In the genomic region with DNA sequence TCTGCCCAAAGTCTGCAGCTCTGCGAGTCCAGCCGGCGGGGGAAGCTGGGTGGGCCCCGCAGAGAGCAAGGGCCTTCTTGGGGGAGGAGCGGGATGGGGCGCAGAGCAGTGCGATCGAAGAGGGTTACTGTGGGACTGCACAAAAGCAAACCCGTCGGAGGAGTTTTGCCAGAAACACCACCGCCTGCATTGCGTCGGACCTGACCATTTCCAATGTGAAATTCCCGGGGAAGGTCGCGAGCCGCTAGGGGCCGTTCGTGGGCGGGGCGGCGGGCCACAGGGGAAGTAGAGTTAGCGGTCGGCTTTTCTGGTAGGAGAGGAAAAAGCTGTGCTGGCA, we compare ENCODE assay signal across 10 cellular contexts. TPM values are rescaled to one million over a fixed set of nuclear protein-coding genes. Genes with fewer than 3 reads are reported as not detected.
DNase-seq lines count a peak whose midpoint lies in the region; ATAC-seq and TF ChIP-seq lines count a peak whose summit lies in the region.
"Had no signal": no experiment of that assay in that cellular context is flagged by ENCODE, and none has a peak within 500 bp of the region (broad histone marks: within the 10 kb centered on the region; RNA-seq: fewer than 3 reads in every experiment).

No MANE protein-coding gene starts in this region.

- no peak for DNase-seq in CD4-positive, alpha-beta memory T cell
- DNase-seq in osteoblast (ENCODE audit: insufficient read length, low spot score, missing footprints), result peak; percentile 35
- no peak for DNase-seq in UCSD-AML1 (lab: John Stamatoyannopoulos, UW; ENCODE audit: unreplicated experiment)
- DNase-seq in GF-D8 (lab: John Stamatoyannopoulos, UW), result no peak
- DNase-seq in body of pancreas, result no peak

- no peak overlapping the region for H3K4me3 ChIP-seq in CD4-positive, alpha-beta memory T cell (ENCODE audit: low read length in 2 of 2)
- H3K4me3 ChIP-seq in HUES6 (ENCODE audit: low read depth, low read length) (peak overlapping the region; percentile 65), ectodermal cell (ENCODE audit: insufficient read depth, low read depth, low read length) (peak overlapping the region; percentile 49), osteoblast (ENCODE audit: insufficient read depth, low read length) (no peak overlapping the region), body of pancreas (no peak overlapping the region)

- H3K36me3 ChIP-seq in CD4-positive, alpha-beta memory T cell (ENCODE audit: insufficient read depth, low read length), result no peaks in the 10 kb centered on the region
- H3K36me3 ChIP-seq in HUES6 (ENCODE audit: control insufficient read depth, insufficient read depth, low read length) (no peaks in the 10 kb centered on the region), ectodermal cell (ENCODE audit: control insufficient read depth, insufficient read depth, low read length) (no peaks in the 10 kb centered on the region), osteoblast (ENCODE audit: insufficient read depth, low read length) (no peaks in the 10 kb centered on the region), body of pancreas (replicated peaks in 1 of 2; ENCODE audit: insufficient read depth in 1 of 2, low read depth in 2 of 2) (no peaks in the 10 kb centered on the region)

- peaks cover 35 to 37% of the 10 kb centered on the region in 2 donors for H3K27me3 Mint-ChIP-seq in CD4-positive, alpha-beta memory T cell

- no peak overlapping the region for H3K27ac Mint-ChIP-seq in CD4-positive, alpha-beta memory T cell

- H3K36me3 Mint-ChIP-seq in CD4-positive, alpha-beta memory T cell, result peaks cover 0 to 3% of the 10 kb centered on the region in 2 donors

- H3K4me2 ChIP-seq in osteoblast (ENCODE audit: insufficient read depth, low read length), result no peak overlapping the region

- 1 to 2% methylated on average over 24 of the region's 24 CpGs for WGBS in ectodermal cell, 2 experiments
- WGBS in body of pancreas, 2 donors, result 2 to 4% methylated on average over 15 to 24 of the region's 24 CpGs

- POLR2A ChIA-PET in CD4-positive, alpha-beta memory T cell (lab: Charles Lee; ENCODE audit: partially characterized antibody), result no interaction called here

- intact Hi-C loops in CD4-positive, alpha-beta memory T cell (cut with micrococcal nuclease), result no loop called here
- intact Hi-C loops in body of pancreas (cut with DNase I), result no loop called here

- H3K4me1 Mint-ChIP-seq in CD4-positive, alpha-beta memory T cell, result peaks cover 8 to 19% (median 12%) of the 10 kb centered on the region in 4 donors

- TF ChIP-seq CTCF in osteoblast (IDR thresholded peaks at IDR 0.05; ENCODE audit: extremely low read depth, low read depth, low read length), result no peak
- TF ChIP-seq CTCF in body of pancreas (IDR thresholded peaks at IDR 0.05), result no peak

- no peak overlapping the region for H3K9ac ChIP-seq in HUES6 (ENCODE audit: low read length)

- H3K4me3 Mint-ChIP-seq in CD4-positive, alpha-beta memory T cell, result peak overlapping the region in 6 of 8 donors; percentile 17 to 60 (median 48)

- H3K4me1 ChIP-seq in CD4-positive, alpha-beta memory T cell (ENCODE audit: insufficient read depth, low read length), result peaks cover 20% of the 10 kb centered on the region
- peaks cover 11% of the 10 kb centered on the region for H3K4me1 ChIP-seq in HUES6 (ENCODE audit: control insufficient read depth, insufficient read depth, low read length)
- peaks cover 6% of the 10 kb centered on the region for H3K4me1 ChIP-seq in ectodermal cell (ENCODE audit: control insufficient read depth, insufficient read depth, low read length)
- no peaks in the 10 kb centered on the region for H3K4me1 ChIP-seq in osteoblast (ENCODE audit: insufficient read depth, low read length)
- peaks cover 23% of the 10 kb centered on the region for H3K4me1 ChIP-seq in body of pancreas

- H2AFZ ChIP-seq in osteoblast (ENCODE audit: low read length), result no peak overlapping the region

- ATAC-seq in GM19452 (IDR thresholded peaks at IDR 0.05; ENCODE audit: unreplicated experiment), result no peak
- ATAC-seq in body of pancreas, result no peak

- no peak for TF ChIP-seq POLR2A in body of pancreas (IDR thresholded peaks at IDR 0.05)

- H3K27ac ChIP-seq in CD4-positive, alpha-beta memory T cell (ENCODE audit: low read depth, low read length), result no peak overlapping the region
- H3K27ac ChIP-seq in HUES6 (ENCODE audit: low read depth, low read length) (no peak overlapping the region), ectodermal cell (ENCODE audit: insufficient read depth, low read depth, low read length, poor library complexity, severe bottlenecking) (no peak overlapping the region), osteoblast (ENCODE audit: low read depth, low read length) (no peak overlapping the region), body of pancreas (no peak overlapping the region)
- H3K27ac ChIP-seq: skin epidermis had no signal

- H3K79me2 ChIP-seq in osteoblast (ENCODE audit: insufficient read depth, low read length), result no peaks in the 10 kb centered on the region

- peaks cover 0 to 3% (median 0%) of the 10 kb centered on the region in 8 donors for H3K9me3 Mint-ChIP-seq in CD4-positive, alpha-beta memory T cell

- peaks cover 16% of the 10 kb centered on the region for H3K27me3 ChIP-seq in CD4-positive, alpha-beta memory T cell (ENCODE audit: insufficient read depth, low read length)
- H3K27me3 ChIP-seq in HUES6 (ENCODE audit: control insufficient read depth, insufficient read depth, low read length) (peaks cover 98% of the 10 kb centered on the region), ectodermal cell (ENCODE audit: control insufficient read depth, insufficient read depth, low read length, poor library complexity, severe bottlenecking) (peaks cover 70% of the 10 kb centered on the region), osteoblast (ENCODE audit: insufficient read depth, low read length) (peaks cover 39% of the 10 kb centered on the region), body of pancreas (peaks cover 0 to 12% of the 10 kb centered on the region in 2 donors)

- no peaks in the 10 kb centered on the region for H4K20me1 ChIP-seq in osteoblast (ENCODE audit: insufficient read depth, low read length)

- H3K9me3 ChIP-seq in CD4-positive, alpha-beta memory T cell (ENCODE audit: control insufficient read depth in 1 of 2, low read length in 2 of 2), result no peaks in the 10 kb centered on the region
- H3K9me3 ChIP-seq in HUES6 (ENCODE audit: control insufficient read depth, insufficient read depth, low read depth, low read length) (peaks cover 5% of the 10 kb centered on the region; the same call in 1 of the 2 replicates), ectodermal cell (ENCODE audit: control insufficient read depth, low read length) (no peaks in the 10 kb centered on the region), osteoblast (ENCODE audit: low read depth, low read length) (no peaks in the 10 kb centered on the region), body of pancreas (no peaks in the 10 kb centered on the region)

- CTCF ChIA-PET in CD4-positive, alpha-beta memory T cell (lab: Charles Lee; ENCODE audit: partially characterized antibody), result no interaction called here

RNA-seq across cellular contexts. Expression of a gene that starts 0.3 kb away (rescaled TPM):
- total RNA-seq in CD4-positive, alpha-beta memory T cell, result not detected
- not detected for polyA plus RNA-seq in CD4-positive, alpha-beta memory T cell
- 3.1 TPM for polyA plus RNA-seq in ectodermal cell (2013, experiment 1 of 4)
- 6.6 TPM for polyA plus RNA-seq in ectodermal cell (2013, experiment 2 of 4)
- polyA plus RNA-seq in ectodermal cell (2013, experiment 3 of 4), result 3.6 TPM
- polyA plus RNA-seq in ectodermal cell (2013, experiment 4 of 4), result 4.2 TPM
- total RNA-seq in osteoblast (under 0.01 TPM in 1 of 2 replicates, not detected in the other), body of pancreas (under 1 TPM in 1 of 2 donors, not detected in 1; under 0.01 TPM)
- total RNA-seq: fibroblast of lung had no signal
- polyA plus RNA-seq: fibroblast of lung had no signal

Comparison
In these comparisons a context has a peak if more than half of its experiments do, and no peak if none do; other contexts are left out.
1. H3K4me3 ChIP-seq: peak in HUES6 (single experiment) and ectodermal cell (single experiment); none in CD4-positive, alpha-beta memory T cell (0 of 2), osteoblast (single experiment) and body of pancreas (0 of 2).